16 cellular contexts compared by ENCODE assay signal in the genomic region with DNA sequence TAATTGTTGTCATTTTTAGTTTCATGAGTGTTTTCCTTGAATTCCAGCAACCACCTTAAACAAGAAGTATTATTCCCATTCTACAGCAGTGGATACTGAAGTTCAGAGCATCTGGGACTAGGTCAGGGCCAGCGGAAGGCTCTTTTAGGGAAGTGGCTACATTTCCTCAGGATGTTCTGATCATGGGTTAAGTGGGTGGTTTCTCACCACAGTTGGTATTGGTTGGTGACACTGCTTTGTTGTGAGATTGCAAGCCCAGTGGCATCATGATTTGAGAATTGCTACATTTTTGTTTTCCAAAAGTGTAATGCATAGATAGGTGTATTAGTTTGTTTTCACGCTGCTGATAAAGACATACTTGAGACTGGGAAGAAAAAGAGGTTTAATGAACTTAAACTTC. TPM values are rescaled to one million over a fixed set of nuclear protein-coding genes. Genes with fewer than 3 reads are reported as not detected.
DNase-seq lines count a peak whose midpoint lies in the region; ATAC-seq, FAIRE-seq and TF ChIP-seq lines count a peak whose summit lies in the region.
"Had no signal": no experiment of that assay in that cellular context is flagged by ENCODE, and none has a peak within 500 bp of the region (broad histone marks: within the 10 kb centered on the region; RNA-seq: fewer than 3 reads in every experiment).

No MANE protein-coding gene starts in this region.

- peaks cover 3% of the 10 kb centered on the region for H3K27me3 Mint-ChIP-seq in glutamatergic neuron (ENCODE audit: unreplicated experiment)

- no peak overlapping the region for H2AFZ ChIP-seq in SK-N-SH (ENCODE audit: low read depth)

- H3K36me3 Mint-ChIP-seq in glutamatergic neuron (ENCODE audit: unreplicated experiment) = peaks cover 2% of the 10 kb centered on the region

- H3K4me1 ChIP-seq in BLaER1 (peaks cover 15% of the 10 kb centered on the region), SK-N-SH (ENCODE audit: control insufficient read depth in 1 of 2, insufficient read depth in 2 of 2, low read depth in 1 of 2, low read length in 1 of 2) (peaks cover 6 to 15% of the 10 kb centered on the region in 2 experiments; a peak in 3 of 4 replicates), mucosa of descending colon (ENCODE audit: low read depth) (peaks cover 18% of the 10 kb centered on the region), SJCRH30 (peaks cover 27% of the 10 kb centered on the region)

- 97% methylated on average over 2 of the region's 2 CpGs for WGBS in SK-N-SH (ENCODE audit: low lambda C conversion rate)

- CTCF ChIA-PET in SK-N-SH (lab: Yijun Ruan, JAX) = no interaction called here

- peak overlapping the region; percentile 17 for H3K27ac Mint-ChIP-seq in glutamatergic neuron (ENCODE audit: unreplicated experiment)
- H3K27ac Mint-ChIP-seq: activated naive CD4-positive, alpha-beta T cell treated with anti-CD3 and anti-CD28 coated beads, Interleukin-2, amount 50 U/mL, for 72 hours had no signal

- TF ChIP-seq RAD21 in SK-N-SH (IDR thresholded peaks at IDR 0.05; ENCODE audit: low read length) = no peak

- intact Hi-C loops in mucosa of descending colon (cut with DNase I, micrococcal nuclease) = no loop called here

- H3K4me3 Mint-ChIP-seq in glutamatergic neuron (ENCODE audit: unreplicated experiment) = no peak overlapping the region

- no peaks in the 10 kb centered on the region for H3K9me2 ChIP-seq in SK-N-SH

- H3K4me3 ChIP-seq in BLaER1 (no peak overlapping the region), SK-N-SH (ENCODE audit: low read depth in 2 of 2, low read length in 1 of 2) (no peak overlapping the region), mucosa of descending colon (no peak overlapping the region), SJCRH30 (no peak overlapping the region)
- H3K4me3 ChIP-seq: esophagus muscularis mucosa had no signal

- H3F3A ChIP-seq in SK-N-SH (replicated peaks; ENCODE audit: insufficient read depth) = peaks cover 25% of the 10 kb centered on the region

- H3K4me1 Mint-ChIP-seq in glutamatergic neuron (ENCODE audit: low read depth, unreplicated experiment) = peaks cover 14% of the 10 kb centered on the region

- no peaks in the 10 kb centered on the region for H4K20me1 ChIP-seq in BLaER1
- no peaks in the 10 kb centered on the region for H4K20me1 ChIP-seq in SK-N-SH (ENCODE audit: insufficient read depth)

- ATAC-seq in mucosa of descending colon = no peak
- ATAC-seq: activated naive CD4-positive, alpha-beta T cell treated with anti-CD3 and anti-CD28 coated beads, Interleukin-2, amount 50 U/mL, for 72 hours had no signal

- H3K27ac ChIP-seq in BLaER1 (no peak overlapping the region), SK-N-SH (ENCODE audit: low read depth in 2 of 2, low read length in 1 of 2) (no peak overlapping the region), SJCRH30 (no peak overlapping the region)
- H3K27ac ChIP-seq: C4-2B, KMS-11 had no signal

- H3K4me2 ChIP-seq in BLaER1 (peak overlapping the region; percentile 46), SK-N-SH (no peak overlapping the region)
- H3K4me2 ChIP-seq: KMS-11 had no signal

- DNase-seq in GM12891 (ENCODE audit: insufficient read length, low spot score) = no peak
- DNase-seq in NOMO-1 treated with dmso at 0.1 percent for 144 hours (lab: John Stamatoyannopoulos, UW; ENCODE audit: unreplicated experiment) = peak; percentile 48
- no peak for DNase-seq in glutamatergic neuron
- no peak for DNase-seq in SK-N-SH
- DNase-seq in 8988T = no peak
- DNase-seq in mucosa of descending colon = no peak
- no peak for DNase-seq in SJCRH30
- DNase-seq: activated CD8-positive, alpha-beta memory T cell treated with anti-CD3 and anti-CD28 coated beads for 24 hours; hippocampal formation; NCI-H2081 treated with DMSO at 0.1 percent for 48 hours; stimulated activated naive CD4-positive, alpha-beta T cell treated with Interleukin-2 at 50 U/mL for 16 hours had no signal

- H3K79me2 ChIP-seq in SK-N-SH (ENCODE audit: insufficient read depth) = peaks cover 3% of the 10 kb centered on the region; the same call in 1 of the 2 replicates

- H3K36me3 ChIP-seq in BLaER1 (no peaks in the 10 kb centered on the region), SK-N-SH (replicated peaks in 1 of 2; ENCODE audit: control insufficient read depth in 1 of 2, insufficient read depth in 2 of 2, low read length in 1 of 2) (no peaks in the 10 kb centered on the region), mucosa of descending colon (ENCODE audit: low read depth) (no peaks in the 10 kb centered on the region), SJCRH30 (no peaks in the 10 kb centered on the region; the same call in 1 of the 2 replicates)
- H3K36me3 ChIP-seq: esophagus muscularis mucosa had no signal

- FAIRE-seq in GM12891 (lab: Jason Lieb, UNC) = peak; percentile 40

- H3K9ac ChIP-seq in BLaER1 (no peak overlapping the region), SK-N-SH (no peak overlapping the region)
- H3K9ac ChIP-seq: KMS-11 had no signal

- H3K9me3 ChIP-seq in BLaER1 (peaks cover 12% of the 10 kb centered on the region; the same call in 1 of the 2 replicates), SK-N-SH (no peaks in the 10 kb centered on the region), mucosa of descending colon (no peaks in the 10 kb centered on the region), SJCRH30 (replicated peaks) (no peaks in the 10 kb centered on the region)
- H3K9me3 ChIP-seq: esophagus muscularis mucosa had no signal

- H3K9me3 Mint-ChIP-seq in glutamatergic neuron (ENCODE audit: unreplicated experiment) = no peaks in the 10 kb centered on the region

- no peak for TF ChIP-seq EP300 in SK-N-SH (IDR thresholded peaks at IDR 0.05; ENCODE audit: borderline replicate concordance in 1 of 2, low read depth in 1 of 2, low read length in 1 of 2)

- no peaks in the 10 kb centered on the region for H3K27me3 ChIP-seq in BLaER1
- H3K27me3 ChIP-seq in SK-N-SH (ENCODE audit: insufficient read depth) = no peaks in the 10 kb centered on the region
- no peaks in the 10 kb centered on the region for H3K27me3 ChIP-seq in SJCRH30
- H3K27me3 ChIP-seq: esophagus muscularis mucosa had no signal

- TF ChIP-seq POLR2A in GM12891 (IDR thresholded peaks at IDR 0.05; ENCODE audit: low read depth, low read length) = no peak

- TF ChIP-seq CTCF in glutamatergic neuron (IDR thresholded peaks at IDR 0.05; ENCODE audit: partially characterized antibody, unreplicated experiment) = no peak
- no peak for TF ChIP-seq CTCF in SK-N-SH (IDR thresholded peaks at IDR 0.05)
- no peak for TF ChIP-seq CTCF in mucosa of descending colon (IDR thresholded peaks at IDR 0.05)

- POLR2A ChIA-PET in SK-N-SH (lab: Yijun Ruan, JAX) = no interaction called here

TF ChIP-seq in GM12891, 5 proteins besides CTCF, POLR2A, EP300 and RAD21:
- peak; percentile 72 for TF ChIP-seq SPI1 (IDR thresholded peaks at IDR 0.05; ENCODE audit: low read depth, low read length)
- no peak for TF ChIP-seq TAF1 (IDR thresholded peaks at IDR 0.05; ENCODE audit: low read depth, low read length)
- TF ChIP-seq POLR2AphosphoS5 (IDR thresholded peaks at IDR 0.05; ENCODE audit: low read depth, low read length) = no peak
- no peak for TF ChIP-seq POU2F2 (IDR thresholded peaks at IDR 0.05; ENCODE audit: low read depth, low read length)
TF ChIP-seq in GM12891: peak in this region for 1.

TF ChIP-seq in SK-N-SH, 30 proteins besides CTCF, POLR2A, EP300 and RAD21:
- TF ChIP-seq RCOR1 (IDR thresholded peaks at IDR 0.05; ENCODE audit: low read length) = no peak

RNA-seq across cellular contexts. Expression of gene SYNE2, which starts 47.1 kb away (rescaled TPM):
- 10.6 TPM for polyA plus RNA-seq in GM12891 (2012; ENCODE audit: low read depth, missing spikeins)
- total RNA-seq in glutamatergic neuron (ENCODE audit: unreplicated experiment) (81.7 TPM), mucosa of descending colon (100 to 1,000 TPM; 104 to 215 (median 174) TPM)
- 6.5 and 7.1 TPM in 2 replicates for polyA plus RNA-seq in SK-N-SH (2012; rRNA removed)
- polyA plus RNA-seq in SK-N-SH (2012; cell fraction: cytosol; rRNA removed) = 3.6 and 4.7 TPM in 2 replicates
- 18.8 and 21.3 TPM in 2 replicates for polyA plus RNA-seq in SK-N-SH (2012; cell fraction: nucleus; rRNA removed)
- total RNA-seq in SJCRH30 (2014; rRNA removed; shearing (Covaris generic)) = 42.7 and 48.2 TPM in 2 replicates
